1 cellular context compared by ENCODE assay signal in genomic region chr5:23884405-23884804, GRCh38.
TF ChIP-seq lines count a peak whose summit lies in the region.

No MANE protein-coding gene starts in this region.

TF ChIP-seq in GM12878, 131 proteins besides CTCF, POLR2A, EP300 and RAD21 (continued from another document):
- TF ChIP-seq EGR1 (IDR thresholded peaks at IDR 0.05; ENCODE audit: borderline replicate concordance in 1 of 2, low read depth in 2 of 2, low read length in 2 of 2) (no peak), FOS (IDR thresholded peaks at IDR 0.05; ENCODE audit: borderline replicate concordance, extremely low read depth, insufficient read length) (no peak), TCF7 (IDR thresholded peaks at IDR 0.05; ENCODE audit: borderline replicate concordance) (no peak), NR2C2 (IDR thresholded peaks at IDR 0.05; ENCODE audit: borderline replicate concordance, control insufficient read depth, insufficient read length, low read depth) (no peak), NKRF (conservative IDR thresholded peaks at IDR 0.05) (no peak)
TF ChIP-seq in GM12878: peak in this region for 0.
